1 cellular context compared by ENCODE assay signal in genomic region chr2:33091541-33092123, GRCh38.
TF ChIP-seq lines count a peak whose summit lies in the region.

No MANE protein-coding gene starts in this region.

TF ChIP-seq in HepG2, 621 proteins besides CTCF, POLR2A, EP300 and RAD21 (continued from another document):
- TF ChIP-seq ZNF318 (CRISPR knock-in tag; IDR thresholded peaks at IDR 0.05) = no peak
- TF ChIP-seq SOX5 (CRISPR knock-in tag; IDR thresholded peaks at IDR 0.05; ENCODE audit: borderline replicate concordance) = no peak
- no peak for TF ChIP-seq ZNF10 (CRISPR knock-in tag; IDR thresholded peaks at IDR 0.05; ENCODE audit: borderline replicate concordance, low read depth)
- TF ChIP-seq ZBTB8A (CRISPR knock-in tag; IDR thresholded peaks at IDR 0.05; ENCODE audit: borderline replicate concordance, low read depth) = no peak
